In the genomic region with DNA sequence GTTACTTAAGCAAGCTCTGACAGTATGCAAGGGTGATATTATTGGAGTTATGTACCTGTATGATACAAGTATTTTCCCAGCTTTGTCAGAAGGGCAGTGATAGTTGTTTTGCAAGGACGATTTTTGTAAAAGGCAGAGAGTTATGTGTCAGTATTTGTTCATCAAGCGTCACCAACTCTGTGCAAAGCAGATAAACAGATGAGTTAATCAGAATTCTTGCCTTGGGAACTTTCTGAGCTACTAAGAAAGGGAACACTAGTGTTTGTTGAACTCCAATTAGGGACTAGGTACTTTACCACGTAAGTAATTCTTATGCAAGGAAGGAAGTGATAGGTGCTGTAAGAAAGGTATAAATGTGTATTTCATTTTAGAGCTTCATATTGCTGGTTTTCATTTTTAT, we compare ENCODE assay signal across 9 cellular contexts. TPM values are rescaled to one million over a fixed set of nuclear protein-coding genes. Genes with fewer than 3 reads are reported as not detected.
DNase-seq lines count a peak whose midpoint lies in the region; ATAC-seq and TF ChIP-seq lines count a peak whose summit lies in the region.
"Had no signal": no experiment of that assay in that cellular context is flagged by ENCODE, and none has a peak within 500 bp of the region (broad histone marks: within the 10 kb centered on the region; RNA-seq: fewer than 3 reads in every experiment).

No MANE protein-coding gene starts in this region.

- H3K9me3 ChIP-seq in HCT116 (ENCODE audit: control insufficient read depth in 1 of 2, insufficient read depth in 1 of 2, low read depth in 1 of 2, low read length in 2 of 2): no peaks in the 10 kb centered on the region
- H3K9me3 ChIP-seq in adrenal gland (replicated peaks in 1 of 3): no peaks in the 10 kb centered on the region

- RAD21 ChIA-PET in HCT116 (lab: Charles Lee; ENCODE audit: low non-redundant PET in 1 of 2, low total read pairs in 2 of 2, uncharacterized antibody in 2 of 2, unreplicated experiment in 2 of 2): no interaction called here

- H4K20me1 ChIP-seq in HCT116 (ENCODE audit: insufficient read depth): peaks cover 6% of the 10 kb centered on the region; the same call in 1 of the 2 replicates

- H3K4me1 Mint-ChIP-seq in chondrocyte (ENCODE audit: low read depth): peaks cover 14% of the 10 kb centered on the region

- intact Hi-C loops in HCT116 (cut with micrococcal nuclease): no loop called here
- intact Hi-C loops in adrenal gland (cut with DNase I): no loop called here

- WGBS in adrenal gland, 4 donors: 1 to 3% (median 2%) methylated on average over 3 of the region's 3 CpGs

- H3K4me1 ChIP-seq in HCT116 (ENCODE audit: control insufficient read depth in 1 of 2, insufficient read depth in 2 of 2, low read length in 2 of 2) (peaks cover 32 to 42% of the 10 kb centered on the region in 2 experiments), adrenal gland (replicated peaks in 1 of 2) (peaks cover 32 to 56% of the 10 kb centered on the region in 2 donors)

- TF ChIP-seq CTCF in AG09309 (IDR thresholded peaks at IDR 0.05; ENCODE audit: control insufficient read depth, insufficient read depth, low read depth, low read length, missing control alignments) (no peak), HCT116 (IDR thresholded peaks at IDR 0.05 in 2 of 3, conservative IDR thresholded peaks at IDR 0.05 in 1 of 3; ENCODE audit: borderline replicate concordance in 1 of 3, insufficient read depth in 1 of 3, low read depth in 2 of 3, low read length in 2 of 3) (no peak), adrenal gland (IDR thresholded peaks at IDR 0.05) (no peak), chondrocyte (IDR thresholded peaks at IDR 0.05) (no peak)

- no peaks in the 10 kb centered on the region for H3K27me3 ChIP-seq in HCT116 (ENCODE audit: insufficient read depth, low read length)
- no peaks in the 10 kb centered on the region for H3K27me3 ChIP-seq in adrenal gland

- H3K9ac ChIP-seq in HCT116 (ENCODE audit: low read length): peak overlapping the region; percentile 86

- no peaks in the 10 kb centered on the region for H3K9me3 Mint-ChIP-seq in chondrocyte (ENCODE audit: low read depth)
- H3K9me3 Mint-ChIP-seq: nephron had no signal

- no TSS peak for BruUV-seq in HCT116 (replicated peaks; lab: Mats Ljungman, UMichigan)

- peaks cover 64% of the 10 kb centered on the region for H3K79me2 ChIP-seq in HCT116 (ENCODE audit: insufficient read depth, low read length)

- H3K36me3 ChIP-seq in HCT116 (ENCODE audit: control insufficient read depth in 1 of 2, insufficient read depth in 2 of 2, low read length in 2 of 2) (no peaks in the 10 kb centered on the region), adrenal gland (replicated peaks in 1 of 2) (no peaks in the 10 kb centered on the region)

- POLR2A ChIA-PET in HCT116 (lab: Charles Lee): no interaction called here

- DNase-seq in AG09309 (ENCODE audit: low read depth) (peak; percentile 61), HCT116 (ENCODE audit: low read depth, low spot score) (no peak), adrenal gland (peak in 2 of 7 donors; percentile 13 to 24), inferior parietal cortex (ENCODE audit: extremely low spot score) (peak; percentile 54), substantia nigra (lab: John Stamatoyannopoulos, UW) (peak in 1 of 49 donors; percentile 21), chondrocyte (ENCODE audit: low spot score) (no peak), ecto neural progenitor cell (ENCODE audit: low spot score) (no peak)

- H3K27me3 Mint-ChIP-seq in chondrocyte (ENCODE audit: low read depth): no peaks in the 10 kb centered on the region

- H3K4me3 Mint-ChIP-seq in chondrocyte (ENCODE audit: unreplicated experiment): no peak overlapping the region
- H3K4me3 Mint-ChIP-seq: nephron had no signal

- no peak overlapping the region for H3K27ac Mint-ChIP-seq in chondrocyte (ENCODE audit: unreplicated experiment)
- H3K27ac Mint-ChIP-seq: nephron had no signal

- H3K4me3 ChIP-seq in AG09309 (ENCODE audit: control insufficient read depth, low read depth, low read length) (peak overlapping the region; percentile 80), HCT116 (replicated peaks in 1 of 2; ENCODE audit: low read depth in 1 of 2, low read length in 2 of 2) (peak overlapping the region; percentile 81 to 88), adrenal gland (peak overlapping the region in 3 of 4 donors; percentile 50 to 80 (median 78))

- CTCF ChIA-PET in HCT116 (lab: Charles Lee): interaction anchor here (0.9 kb wide), 1 partner anchor 14 kb away, joined by 3 read pairs; no protein-coding TSS in a partner anchor

- H3K36me3 Mint-ChIP-seq in chondrocyte (ENCODE audit: low read depth): no peaks in the 10 kb centered on the region

- no peak for ATAC-seq in HCT116
- no peak for ATAC-seq in HG03025 (IDR thresholded peaks at IDR 0.05; ENCODE audit: low FRiP score, unreplicated experiment)

- H3K27ac ChIP-seq in HCT116 (ENCODE audit: low read depth, low read length) (peak overlapping the region; percentile 97; the same call in 1 of the 2 replicates), adrenal gland (peak overlapping the region; percentile 90 to 99 (median 96)), substantia nigra (ENCODE audit: low read depth, low read length, poor library complexity, severe bottlenecking) (peak overlapping the region; percentile 97)

- H3K9me2 ChIP-seq in HCT116 (ENCODE audit: insufficient read depth): no peaks in the 10 kb centered on the region

- no peak for TF ChIP-seq RAD21 in HCT116 (IDR thresholded peaks at IDR 0.05; ENCODE audit: low read depth)

- H3K4me2 ChIP-seq in HCT116 (ENCODE audit: low read length): peak overlapping the region; percentile 89

- no peak for TF ChIP-seq POLR2A in HCT116 (IDR thresholded peaks at IDR 0.05; ENCODE audit: borderline replicate concordance, extremely low read depth, insufficient read depth, insufficient read length)
- peak in 1 of 2 donors; percentile 61 for TF ChIP-seq POLR2A in adrenal gland (IDR thresholded peaks at IDR 0.05)

- H2AFZ ChIP-seq in HCT116 (ENCODE audit: low read depth, low read length, poor library complexity, severe bottlenecking): no peak overlapping the region

TF ChIP-seq in HCT116, 20 proteins besides CTCF, POLR2A, EP300 and RAD21:
- no peak for TF ChIP-seq ZFX (IDR thresholded peaks at IDR 0.05)
- TF ChIP-seq MAX (IDR thresholded peaks at IDR 0.05): no peak
- no peak for TF ChIP-seq TCF7L2 (IDR thresholded peaks at IDR 0.05; ENCODE audit: borderline replicate concordance, extremely low read depth, insufficient read depth, insufficient read length)
- TF ChIP-seq EZH2 (IDR thresholded peaks at IDR 0.05): no peak
- no peak for TF ChIP-seq EGR1 (IDR thresholded peaks at IDR 0.05; ENCODE audit: low read depth)
- TF ChIP-seq POLR2AphosphoS5 (IDR thresholded peaks at IDR 0.05; ENCODE audit: low read depth, low read length): no peak
- no peak for TF ChIP-seq SP1 (IDR thresholded peaks at IDR 0.05; ENCODE audit: low read depth)
- TF ChIP-seq, protein P1, sequence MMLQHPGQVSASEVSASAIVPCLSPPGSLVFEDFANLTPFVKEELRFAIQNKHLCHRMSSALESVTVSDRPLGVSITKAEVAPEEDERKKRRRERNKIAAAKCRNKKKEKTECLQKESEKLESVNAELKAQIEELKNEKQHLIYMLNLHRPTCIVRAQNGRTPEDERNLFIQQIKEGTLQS (IDR thresholded peaks at IDR 0.05): no peak
- no peak for TF ChIP-seq SRF (IDR thresholded peaks at IDR 0.05; ENCODE audit: low read depth)
- TF ChIP-seq REST (IDR thresholded peaks at IDR 0.05; ENCODE audit: low read depth): no peak
- TF ChIP-seq CBX3 (IDR thresholded peaks at IDR 0.05; ENCODE audit: low read depth): no peak
- TF ChIP-seq EZH2phosphoT487 (IDR thresholded peaks at IDR 0.05; ENCODE audit: borderline replicate concordance): no peak
- no peak for TF ChIP-seq ZNF274 (IDR thresholded peaks at IDR 0.05; ENCODE audit: low read depth, low read length)
- TF ChIP-seq SIN3A (IDR thresholded peaks at IDR 0.05; ENCODE audit: low read depth): no peak
- no peak for TF ChIP-seq JUND (IDR thresholded peaks at IDR 0.05)

RNA-seq across cellular contexts. Expression of gene USP47, which starts 1.5 kb away (rescaled TPM):
- 18.9 TPM for total RNA-seq in HCT116 (2021; ENCODE audit: unreplicated experiment)
- polyA plus RNA-seq in HCT116 (2012): 7.6 and 8.9 TPM in 2 replicates
- 10 to 100 TPM; 37.3 to 54.6 (median 43.0) TPM for total RNA-seq in adrenal gland
- polyA plus RNA-seq in adrenal gland: 10 to 100 TPM; 36.9 to 56.5 (median 39.4) TPM
- total RNA-seq in chondrocyte: 44.4 to 54.8 TPM (median 47.8 TPM) in 3 replicates

Comparison
In these comparisons a context has a peak if more than half of its experiments do, and no peak if none do; other contexts are left out.
1. DNase-seq: peak in AG09309 (single experiment) and inferior parietal cortex (single experiment); none in HCT116 (single experiment), chondrocyte (single experiment) and ecto neural progenitor cell (single experiment).
2. Peak in every context shown above with its lines, with median percentiles within 50 percentile points of each other: H3K4me3 ChIP-seq and H3K27ac ChIP-seq.